13 cellular contexts compared by ENCODE assay signal in genomic region chr4:83266689-83267088, GRCh38. TPM values are rescaled to one million over a fixed set of nuclear protein-coding genes. Genes with fewer than 3 reads are reported as not detected.
A peak's percentile ranks its signal among the peaks of the same experiment; 100 is the strongest.
DNase-seq lines count a peak whose midpoint lies in the region; ATAC-seq and TF ChIP-seq lines count a peak whose summit lies in the region.
"Had no signal": no experiment of that assay in that cellular context is flagged by ENCODE, and none has a peak within 500 bp of the region (broad histone marks: within the 10 kb centered on the region; RNA-seq: fewer than 3 reads in every experiment).

No MANE protein-coding gene starts in this region.

- H3K9me3 Mint-ChIP-seq in CD14-positive monocyte (no peaks in the 10 kb centered on the region), activated B cell treated with CpG ODN at 0.5 μM for 24 hours (no peaks in the 10 kb centered on the region)
- H3K9me3 Mint-ChIP-seq: activated T-cell treated with anti-CD3 and anti-CD28 coated beads, Interleukin-2, amount 50 U/mL, for 24 hours had no signal

- H3K36me3 ChIP-seq in heart right ventricle = peaks cover 0 to 96% (median 8%) of the 10 kb centered on the region in 9 donors
- H3K36me3 ChIP-seq: transverse colon had no signal

- H3K27me3 Mint-ChIP-seq in CD14-positive monocyte (ENCODE audit: low read depth in 3 of 3) (no peaks in the 10 kb centered on the region), activated B cell treated with CpG ODN at 0.5 μM for 24 hours (no peaks in the 10 kb centered on the region)
- H3K27me3 Mint-ChIP-seq: activated T-cell treated with anti-CD3 and anti-CD28 coated beads, Interleukin-2, amount 50 U/mL, for 24 hours had no signal

- no peaks in the 10 kb centered on the region for H3K27me3 ChIP-seq in heart right ventricle
- H3K27me3 ChIP-seq: transverse colon had no signal

- CTCF ChIA-PET in activated B cell treated with CpG ODN at 0.5 μM for 24 hours (lab: Charles Lee) = interaction anchor here (0.8 to 5.6 kb wide), 7 partner anchors 10 to 192 kb away, joined by 3 to 51 read pairs (median 3); partner anchors contain the start of gene COQ2

- DNase-seq in CD14-positive monocyte (ENCODE audit: low spot score) (no peak), activated B cell treated with CpG ODN at 0.5 μM for 24 hours (no peak), heart right ventricle (no peak), globus pallidus (ENCODE audit: low spot score) (no peak), Right ventricle myocardium superior (no peak), NCI-H146 (lab: John Stamatoyannopoulos, UW) (no peak)
- DNase-seq: activated T-cell treated with anti-CD3 and anti-CD28 coated beads, Interleukin-2, amount 50 U/mL, for 24 hours; erythroblast; NCI-H1694 treated with DMSO at 0.1 percent for 48 hours; right cardiac atrium; transverse colon had no signal

- POLR2A ChIA-PET in activated B cell treated with CpG ODN at 0.5 μM for 24 hours (lab: Charles Lee) = interaction anchor here (0.8 to 2.1 kb wide), 6 partner anchors 10 to 188 kb away, joined by 3 to 8 read pairs (median 4); partner anchors contain the start of genes COQ2 and HELQ

- intact Hi-C loops in CD14-positive monocyte (cut with micrococcal nuclease) (no loop called here), activated B cell treated with CpG ODN at 0.5 μM for 24 hours (cut with micrococcal nuclease) (loop anchor here (1.0 kb wide), 1 partner anchor 10 kb away; no protein-coding TSS in a partner anchor), heart right ventricle (cut with DNase I) (no loop called here), Right ventricle myocardium superior (cut with DNase I) (loop anchor here (10.0 kb wide), 1 partner anchor 802 kb away; no protein-coding TSS in a partner anchor)

- ATAC-seq in GM19351 (IDR thresholded peaks at IDR 0.05; ENCODE audit: unreplicated experiment) (peak; percentile 57), HG03571 (IDR thresholded peaks at IDR 0.05; ENCODE audit: unreplicated experiment) (peak; percentile 64), activated B cell treated with CpG ODN at 0.5 μM for 24 hours (ENCODE audit: low read depth) (peak; percentile 78), heart right ventricle (no peak), Right ventricle myocardium superior (ENCODE audit: poor library complexity) (no peak)

- no peak overlapping the region for H3K4me3 ChIP-seq in heart right ventricle
- H3K4me3 ChIP-seq: transverse colon had no signal

- no peak overlapping the region for H3K27ac ChIP-seq in heart right ventricle
- H3K27ac ChIP-seq: transverse colon had no signal

- H3K9me3 ChIP-seq in heart right ventricle = no peaks in the 10 kb centered on the region
- H3K9me3 ChIP-seq: transverse colon had no signal

- no peak overlapping the region for H3K4me3 Mint-ChIP-seq in CD14-positive monocyte
- H3K4me3 Mint-ChIP-seq in activated B cell treated with CpG ODN at 0.5 μM for 24 hours = no peak overlapping the region
- H3K4me3 Mint-ChIP-seq: activated T-cell treated with anti-CD3 and anti-CD28 coated beads, Interleukin-2, amount 50 U/mL, for 24 hours had no signal

- H3K27ac Mint-ChIP-seq in CD14-positive monocyte (no peak overlapping the region), activated B cell treated with CpG ODN at 0.5 μM for 24 hours (no peak overlapping the region)

- H3K36me3 Mint-ChIP-seq in CD14-positive monocyte (peaks cover 66 to 91% of the 10 kb centered on the region in 2 donors), activated B cell treated with CpG ODN at 0.5 μM for 24 hours (ENCODE audit: low read depth) (peaks cover 67% of the 10 kb centered on the region)

- 86 to 94% methylated on average over 1 of the region's 1 CpG for WGBS in heart right ventricle, 2 donors

- H3K4me1 Mint-ChIP-seq in CD14-positive monocyte (peaks cover 14% of the 10 kb centered on the region), activated B cell treated with CpG ODN at 0.5 μM for 24 hours (peaks cover 21% of the 10 kb centered on the region)

- TF ChIP-seq CTCF in CD14-positive monocyte (IDR thresholded peaks at IDR 0.05) (peak; percentile 7), activated B cell treated with CpG ODN at 0.5 μM for 24 hours (IDR thresholded peaks at IDR 0.05) (no peak), heart right ventricle (IDR thresholded peaks at IDR 0.05) (no peak)

- peaks cover 0 to 23% (median 0%) of the 10 kb centered on the region in 9 donors for H3K4me1 ChIP-seq in heart right ventricle

RNA-seq across cellular contexts. Expression of gene COQ2, which starts 17.9 kb away (rescaled TPM):
- polyA plus RNA-seq in CD14-positive monocyte (10 to 100 TPM; 40.7 to 48.6 TPM), heart right ventricle (10 to 100 TPM; 10.5 to 15.5 TPM)
- total RNA-seq in activated B cell treated with CpG ODN at 0.5 μM for 24 hours (15.2 and 18.8 TPM in 2 replicates), heart right ventricle (10 to 100 TPM; 17.8 to 32.8 (median 26.5) TPM), Right ventricle myocardium superior (23.7 TPM)

Comparison
In these comparisons a context has a peak if more than half of its experiments do, and no peak if none do; other contexts are left out.
1. intact Hi-C loops: an anchor here in activated B cell treated with CpG ODN at 0.5 μM for 24 hours (1.0 kb wide) and Right ventricle myocardium superior (10.0 kb wide); none called in CD14-positive monocyte and heart right ventricle.
2. ATAC-seq: peak in GM19351 (single experiment), HG03571 (single experiment) and activated B cell treated with CpG ODN at 0.5 μM for 24 hours (single experiment); none in heart right ventricle (0 of 8) and Right ventricle myocardium superior (single experiment).